ENCODE assay signal across 2 cellular contexts in genomic region chr12:105120551-105120950, GRCh38.
TF ChIP-seq lines count a peak whose summit lies in the region.

No MANE protein-coding gene starts in this region.

TF ChIP-seq in GM23338, 12 proteins besides CTCF, POLR2A, EP300 and RAD21:
- TF ChIP-seq ZNF114 (CRISPR knock-in tag; IDR thresholded peaks at IDR 0.05) (no peak), CREB1 (CRISPR knock-in tag; IDR thresholded peaks at IDR 0.05; ENCODE audit: low read depth) (no peak), ETS1 (IDR thresholded peaks at IDR 0.05) (no peak), ZNF331 (CRISPR knock-in tag; IDR thresholded peaks at IDR 0.05; ENCODE audit: low read depth) (no peak), EZH2phosphoT487 (IDR thresholded peaks at IDR 0.05; ENCODE audit: unreplicated experiment) (no peak), NANOG (IDR thresholded peaks at IDR 0.05; ENCODE audit: borderline replicate concordance) (no peak), REST (IDR thresholded peaks at IDR 0.05; ENCODE audit: unreplicated experiment) (no peak)

TF ChIP-seq in endothelial cell of umbilical vein, 7 proteins besides CTCF, POLR2A, EP300 and RAD21:
- no peak for TF ChIP-seq POLR2AphosphoS5 (IDR thresholded peaks at IDR 0.05; ENCODE audit: insufficient read depth, low read depth, low read length)
- TF ChIP-seq EZH2 (IDR thresholded peaks at IDR 0.05; ENCODE audit: borderline replicate concordance, low read depth, low read length, severe bottlenecking) = no peak
- no peak for TF ChIP-seq MAX (IDR thresholded peaks at IDR 0.05; ENCODE audit: insufficient read depth, insufficient read length)
- TF ChIP-seq FOS (IDR thresholded peaks at IDR 0.05; ENCODE audit: borderline replicate concordance, insufficient read depth, low read length) = peak; percentile 9
- TF ChIP-seq MYC (IDR thresholded peaks at IDR 0.05; ENCODE audit: low read depth, low read length) = no peak
- peak; percentile 18 for TF ChIP-seq JUN (IDR thresholded peaks at IDR 0.05; ENCODE audit: borderline replicate concordance, insufficient read depth, insufficient read length, low read depth)
- no peak for TF ChIP-seq GATA2 (IDR thresholded peaks at IDR 0.05; ENCODE audit: insufficient read depth, insufficient read length, low read depth, low read length)
